In the genomic region with DNA sequence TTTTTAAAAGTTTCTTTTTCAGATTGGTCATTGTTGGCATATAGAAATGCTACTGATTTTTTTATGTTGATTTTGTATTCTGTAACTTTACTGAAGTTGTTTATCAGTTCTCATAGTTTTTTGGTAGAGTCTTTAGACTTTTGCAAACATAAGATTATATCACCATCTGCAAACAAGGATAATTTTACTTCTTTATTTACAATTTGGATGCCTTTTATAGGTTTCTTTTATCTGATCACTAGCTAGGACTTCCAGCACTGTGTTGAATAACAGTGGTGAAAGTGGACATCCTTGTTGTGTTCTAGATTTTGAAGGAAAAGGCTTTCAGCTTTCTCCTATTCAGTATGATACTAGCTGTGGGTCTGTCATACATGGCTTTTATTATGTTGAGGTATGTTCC, we compare ENCODE assay signal across 8 cellular contexts.
"Had no signal": no experiment of that assay in that cellular context is flagged by ENCODE, and none has a peak within 500 bp of the region (broad histone marks: within the 10 kb centered on the region; RNA-seq: fewer than 3 reads in every experiment).

No MANE protein-coding gene starts in this region.

- H3K9ac ChIP-seq: GM23248 had no signal

- H3K4me3 Mint-ChIP-seq: H9 had no signal

- H3K9me3 Mint-ChIP-seq: H9 had no signal

- ATAC-seq: K562 had no signal

- DNase-seq: GM23248, GOT3, H9, HCEC 1CT, IMR-90, KG1 had no signal

- H3K27ac ChIP-seq: GM23248 had no signal

- FAIRE-seq: HTR-8/SVneo, K562 had no signal

- H3K4me3 ChIP-seq: GM23248, K562 had no signal

- H3K27ac Mint-ChIP-seq: H9 had no signal
